ENCODE assay signal across 8 cellular contexts in genomic region chr22:37538590-37539357, GRCh38. TPM values are rescaled to one million over a fixed set of nuclear protein-coding genes. Genes with fewer than 3 reads are reported as not detected.
DNase-seq lines count a peak whose midpoint lies in the region; ATAC-seq and TF ChIP-seq lines count a peak whose summit lies in the region.

No MANE protein-coding gene starts in this region.

- DNase-seq in AG20443 (ENCODE audit: low spot score) (peak; percentile 95), NCI-H748 treated with DMSO at 0.1 percent for 48 hours (lab: John Stamatoyannopoulos, UW) (peak; percentile 48), dedifferentiated amniotic fluid mesenchymal stem cell (ENCODE audit: extremely low spot score) (peak; percentile 88), lower leg skin (ENCODE audit: low spot score in 2 of 2) (peak; percentile 90 to 98)
- DNase-seq in activated CD4-positive, alpha-beta T cell treated with anti-CD3 and anti-CD28 coated beads, Interleukin-2, amount 50 U/mL, for 1 hour = peak; percentile 90
- DNase-seq in stimulated activated CD4-positive, alpha-beta T cell treated with anti-CD3 and anti-CD28 coated beads, TNF-alpha, amount 100 ng/mL, for 1 hour (ENCODE audit: low read depth in 3 of 3, low spot score in 1 of 3) = peak; percentile 77 to 82 (median 79)

- 14 to 19% methylated on average over 20 of the region's 20 CpGs for WGBS in lower leg skin, 2 donors

- H3K4me3 ChIP-seq in lower leg skin (ENCODE audit: low read depth, poor library complexity, severe bottlenecking) = no peak overlapping the region

- TF ChIP-seq CTCF in lower leg skin (IDR thresholded peaks at IDR 0.05) = peak in 2 of 3 donors; percentile 56 to 97

- intact Hi-C loops in lower leg skin (cut with DNase I; ENCODE audit: low total_unique reads) = no loop called here

- TF ChIP-seq POLR2A in lower leg skin (IDR thresholded peaks at IDR 0.05) = no peak

- ATAC-seq in GM19043 (IDR thresholded peaks at IDR 0.05; ENCODE audit: low read depth, unreplicated experiment) (peak; percentile 59), HG03432 (IDR thresholded peaks at IDR 0.05; ENCODE audit: unreplicated experiment) (peak; percentile 78)

RNA-seq across cellular contexts. Expression of gene CARD10, which starts 19.6 kb away (rescaled TPM):
- total RNA-seq in lower leg skin = 10 to 100 TPM; 13.2 to 22.5 (median 18.6) TPM

RNA-seq across cellular contexts. Expression of gene CDC42EP1, which starts 21.5 kb away (rescaled TPM):
- total RNA-seq in lower leg skin = 10 to 100 TPM; 44.4 to 80.1 (median 70.5) TPM

RNA-seq across cellular contexts. Expression of gene LGALS2, which starts 41.1 kb away (rescaled TPM):
- total RNA-seq in lower leg skin = 1 to 10 TPM in 1 of 4 donors, not detected in 3; 1.4 TPM

RNA-seq across cellular contexts. Expression of gene MFNG, which starts 52.6 kb away (rescaled TPM):
- 10 to 100 TPM in 1 of 4 donors, 1 to 10 TPM in 3; 5.7 to 13.0 (median 6.3) TPM for total RNA-seq in lower leg skin
